19 cellular contexts compared by ENCODE assay signal in genomic region chr20:39248851-39249485, GRCh38.
DNase-seq lines count a peak whose midpoint lies in the region; ATAC-seq, FAIRE-seq and TF ChIP-seq lines count a peak whose summit lies in the region.
"Had no signal": no experiment of that assay in that cellular context is flagged by ENCODE, and none has a peak within 500 bp of the region (broad histone marks: within the 10 kb centered on the region; RNA-seq: fewer than 3 reads in every experiment).

No MANE protein-coding gene starts in this region.

- no TSS peak for BruUV-seq in K562 (replicated peaks; lab: Mats Ljungman, UMichigan)

- intact Hi-C loops in K562 (cut with micrococcal nuclease), result no loop called here

- H3K27me3 ChIP-seq in BLaER1 (no peaks in the 10 kb centered on the region), K562 (ENCODE audit: control insufficient read depth in 2 of 2, insufficient read depth in 2 of 2, low read length in 2 of 2) (no peaks in the 10 kb centered on the region; a peak in 1 of 5 replicates), BE2C (no peaks in the 10 kb centered on the region)
- no peaks in the 10 kb centered on the region for H3K27me3 ChIP-seq in BLaER1 treated with 17β-estradiol and CSF1 and Interleukin-3, amounts not matched to agents 10 nM and 100 nM

- in situ Hi-C loops in K562 (cut with MboI), result no loop called here

- H4K20me1 ChIP-seq in BLaER1 (no peaks in the 10 kb centered on the region), K562 (replicated peaks; ENCODE audit: control insufficient read depth, insufficient read depth, low read length) (no peaks in the 10 kb centered on the region)
- no peaks in the 10 kb centered on the region for H4K20me1 ChIP-seq in BLaER1 treated with 17β-estradiol and CSF1 and Interleukin-3, amounts not matched to agents 10 nM and 100 nM

- DNase-seq in K562 (ENCODE audit: extremely low read depth in 1 of 4, low spot score in 3 of 4) (no peak), BE2C (no peak)
- DNase-seq: C1 segment of cervical spinal cord; Calu3; CD4-positive, alpha-beta memory T cell; COR-L47; DMS53; DMS79 treated with DMSO at 0.1 percent for 48 hours; H9 had no signal

- no peak for ATAC-seq in K562
- ATAC-seq in GM18873 (IDR thresholded peaks at IDR 0.05; ENCODE audit: low FRiP score, unreplicated experiment), result no peak
- ATAC-seq in GM19395 (IDR thresholded peaks at IDR 0.05; ENCODE audit: unreplicated experiment), result no peak
- ATAC-seq: GM23338, HCT116 had no signal

- no peak overlapping the region for H2AFZ ChIP-seq in K562 (ENCODE audit: low read depth, low read length)
- H2AFZ ChIP-seq: GM23338 had no signal

- TF ChIP-seq CTCF in K562 (IDR thresholded peaks at IDR 0.05 in 2 of 3, conservative IDR thresholded peaks at IDR 0.05 in 1 of 3; ENCODE audit: insufficient read depth in 2 of 3, low read depth in 1 of 3, low read length in 3 of 3), result no peak
- TF ChIP-seq CTCF in BE2C (IDR thresholded peaks at IDR 0.05; ENCODE audit: low read depth, low read length), result no peak

- no peak overlapping the region for H3K4me3 ChIP-seq in BLaER1
- H3K4me3 ChIP-seq in BLaER1 treated with 17β-estradiol and CSF1 and Interleukin-3, amounts not matched to agents 10 nM and 100 nM, result no peak overlapping the region
- H3K4me3 ChIP-seq in K562, result no peak overlapping the region
- H3K4me3 ChIP-seq in BE2C (ENCODE audit: low read depth, low read length), result no peak overlapping the region
- H3K4me3 ChIP-seq: GM23338 had no signal

- FAIRE-seq in K562 (lab: Jason Lieb, UNC), result no peak
- FAIRE-seq: G401.6, GM12892, GM19239 had no signal

- POLR2A ChIA-PET in K562 (lab: Yijun Ruan, JAX), result interaction anchor here (0.6 to 1.3 kb wide), 3 partner anchors 18 to 1837 kb away, joined by 3 to 4 read pairs (median 3); no protein-coding TSS in a partner anchor

- H3K4me1 ChIP-seq in BLaER1 (peaks cover 36% of the 10 kb centered on the region), K562 (replicated peaks in 1 of 2; ENCODE audit: control insufficient read depth in 2 of 2, insufficient read depth in 2 of 2, low read length in 2 of 2) (no peaks in the 10 kb centered on the region), BE2C (no peaks in the 10 kb centered on the region; the same call in 1 of the 2 replicates)
- H3K4me1 ChIP-seq in BLaER1 treated with 17β-estradiol and CSF1 and Interleukin-3, amounts not matched to agents 10 nM and 100 nM, result peaks cover 15 to 38% (median 29%) of the 10 kb centered on the region in 10 experiments

- H3K4me2 ChIP-seq in BLaER1 (peak overlapping the region; percentile 58), K562 (ENCODE audit: insufficient read depth, low read length) (no peak overlapping the region)
- H3K4me2 ChIP-seq in BLaER1 treated with 17β-estradiol and CSF1 and Interleukin-3, amounts not matched to agents 10 nM and 100 nM, result peak overlapping the region in 6 of 11 experiments; percentile 28 to 58 (median 52); a peak in 9 of 22 replicates
- H3K4me2 ChIP-seq: GM23338 had no signal

- H3K36me3 ChIP-seq in BLaER1, result no peaks in the 10 kb centered on the region
- no peaks in the 10 kb centered on the region for H3K36me3 ChIP-seq in BLaER1 treated with 17β-estradiol and CSF1 and Interleukin-3, amounts not matched to agents 10 nM and 100 nM
- H3K36me3 ChIP-seq in KOPT-K1 (ENCODE audit: insufficient read depth, low read length), result no peaks in the 10 kb centered on the region
- H3K36me3 ChIP-seq in K562 (ENCODE audit: control insufficient read depth, insufficient read depth, low read length), result no peaks in the 10 kb centered on the region
- H3K36me3 ChIP-seq in BE2C, result no peaks in the 10 kb centered on the region

- no peak for TF ChIP-seq POLR2A in K562 (conservative IDR thresholded peaks at IDR 0.05)

- no peak overlapping the region for H3K27ac ChIP-seq in BLaER1
- no peak overlapping the region for H3K27ac ChIP-seq in BLaER1 treated with 17β-estradiol and CSF1 and Interleukin-3, amounts not matched to agents 10 nM and 100 nM
- peak overlapping the region; percentile 99 for H3K27ac ChIP-seq in KOPT-K1 (ENCODE audit: low read depth, low read length, poor library complexity, severe bottlenecking)
- no peak overlapping the region for H3K27ac ChIP-seq in K562 (ENCODE audit: extremely low read depth, low read depth, low read length)

- CTCF ChIA-PET in K562 (lab: Yijun Ruan, JAX; ENCODE audit: low intra/inter-chr PET ratio), result no interaction called here

- TF ChIP-seq RAD21 in K562 (CRISPR knock-in tag; conservative IDR thresholded peaks at IDR 0.05 in 1 of 2, IDR thresholded peaks at IDR 0.05 in 1 of 2), result no peak

- H3K9me3 ChIP-seq in BLaER1 (0 out of 2 replicates have a peak, but pooled peaks cover 2% of the 10 kb centered on the region), KOPT-K1 (ENCODE audit: insufficient read depth, low read length, poor library complexity, severe bottlenecking) (no peaks in the 10 kb centered on the region), K562 (replicated peaks; ENCODE audit: control insufficient read depth, insufficient read depth, low read depth, low read length) (no peaks in the 10 kb centered on the region), BE2C (no peaks in the 10 kb centered on the region)
- H3K9me3 ChIP-seq in BLaER1 treated with 17β-estradiol and CSF1 and Interleukin-3, amounts not matched to agents 10 nM and 100 nM (replicated peaks in 1 of 11), result peaks cover 0 to 3% (median 0%) of the 10 kb centered on the region in 11 experiments; a peak in 4 of 22 replicates

- TF ChIP-seq EP300 in K562 (IDR thresholded peaks at IDR 0.05; ENCODE audit: low read length), result no peak

- H3K79me2 ChIP-seq in K562 (ENCODE audit: control insufficient read depth, insufficient read depth, low read length), result no peaks in the 10 kb centered on the region

- no peaks in the 10 kb centered on the region for H3K9me1 ChIP-seq in K562 (ENCODE audit: control insufficient read depth, insufficient read depth, low read length)

- no peak overlapping the region for H3K9ac ChIP-seq in BLaER1
- no peak overlapping the region for H3K9ac ChIP-seq in BLaER1 treated with 17β-estradiol and CSF1 and Interleukin-3, amounts not matched to agents 10 nM and 100 nM
- H3K9ac ChIP-seq in K562 (ENCODE audit: insufficient read depth in 1 of 2, low read depth in 2 of 2, low read length in 2 of 2), result no peak overlapping the region

TF ChIP-seq in K562, 482 proteins besides CTCF, POLR2A, EP300 and RAD21:
- TF ChIP-seq ZFP36 (IDR thresholded peaks at IDR 0.05; ENCODE audit: low read depth, low read length, partially characterized antibody) (peak; percentile 42), RBM25 (IDR thresholded peaks at IDR 0.05; ENCODE audit: low read depth, low read length, severe bottlenecking) (peak; percentile 66), ARNT (IDR thresholded peaks at IDR 0.05) (no peak), MIER1 (IDR thresholded peaks at IDR 0.05; ENCODE audit: low read depth) (no peak), KDM1A (IDR thresholded peaks at IDR 0.05) (no peak), ZNF280A (IDR thresholded peaks at IDR 0.05; ENCODE audit: low read depth, partially characterized antibody) (no peak), DMBX1 (CRISPR knock-in tag; IDR thresholded peaks at IDR 0.05; ENCODE audit: borderline replicate concordance) (no peak)
